In genomic region chr5:165622864-165623536, GRCh38 we compare ENCODE assay signal across 21 cellular contexts.
DNase-seq lines count a peak whose midpoint lies in the region; TF ChIP-seq lines count a peak whose summit lies in the region.
"Had no signal": no experiment of that assay in that cellular context is flagged by ENCODE, and none has a peak within 500 bp of the region (broad histone marks: within the 10 kb centered on the region; RNA-seq: fewer than 3 reads in every experiment).

No MANE protein-coding gene starts in this region.

- no peak overlapping the region for H3T11ph ChIP-seq in H9 (ENCODE audit: low read length)

- peaks cover 4 to 8% of the 10 kb centered on the region in 2 experiments for H3K4me1 Mint-ChIP-seq in H9
- H3K4me1 Mint-ChIP-seq: activated CD8-positive, alpha-beta memory T cell treated with anti-CD3 and anti-CD28 coated beads, Interleukin-2, amount 10 ng/mL, durations not matched to agents 7 days and 5 days; activated naive CD4-positive, alpha-beta T cell treated with anti-CD3 and anti-CD28 coated beads, Interleukin-2, amount 50 U/mL, for 24 hours; CD8-positive, alpha-beta memory T cell; stimulated activated naive B cell treated with anti-CD40 and anti-IgM and Interleukin-4, amounts not matched to agents 10 μg/mL and 1 μg/mL and 100 μg/mL, for 72 hours had no signal

- H3K27ac Mint-ChIP-seq in H9: no peak overlapping the region; a peak in 1 of 7 replicates
- H3K27ac Mint-ChIP-seq: activated B cell treated with CpG ODN at 0.5 μM for 24 hours; activated CD8-positive, alpha-beta memory T cell treated with anti-CD3 and anti-CD28 coated beads, Interleukin-2, amount 10 ng/mL, durations not matched to agents 7 days and 5 days; activated naive CD4-positive, alpha-beta T cell treated with anti-CD3 and anti-CD28 coated beads, Interleukin-2, amount 50 U/mL, for 24 hours; CD8-positive, alpha-beta memory T cell; immature natural killer cell; stimulated activated naive B cell treated with anti-CD40 and anti-IgM and Interleukin-4, amounts not matched to agents 10 μg/mL and 1 μg/mL and 100 μg/mL, for 72 hours had no signal

- no CpG with 5 or more reads among the region's 7 CpGs for WGBS in trophoblast cell (ENCODE audit: extremely low coverage, insufficient coverage, insufficient read length)
- no CpG with 5 or more reads among the region's 7 CpGs for WGBS in H9 (ENCODE audit: extremely low coverage, insufficient read length, low lambda C conversion rate)

- H2BK15ac ChIP-seq in H9 (ENCODE audit: low read depth, low read length): no peak overlapping the region

- H3K9ac ChIP-seq in adipocyte (ENCODE audit: low read length) (no peak overlapping the region), trophoblast cell (ENCODE audit: low read length) (no peak overlapping the region), H9 (ENCODE audit: extremely low read depth, insufficient read length, low read length) (no peak overlapping the region)

- no peak overlapping the region for H2BK20ac ChIP-seq in H9 (ENCODE audit: low read depth, low read length, poor library complexity, severe bottlenecking)

- H3K23ac ChIP-seq in trophoblast cell (ENCODE audit: low read length) (no peak overlapping the region), H9 (ENCODE audit: insufficient read length, low read depth, low read length) (no peak overlapping the region)

- H3K4me2 ChIP-seq in trophoblast cell (ENCODE audit: low read length) (no peak overlapping the region), H9 (ENCODE audit: insufficient read depth, insufficient read length, low read length) (no peak overlapping the region)

- H3K4me3 Mint-ChIP-seq in H9: no peak overlapping the region
- H3K4me3 Mint-ChIP-seq: activated B cell treated with CpG ODN at 0.5 μM for 24 hours; activated CD8-positive, alpha-beta memory T cell treated with anti-CD3 and anti-CD28 coated beads, Interleukin-2, amount 10 ng/mL, durations not matched to agents 7 days and 5 days; activated naive CD4-positive, alpha-beta T cell treated with anti-CD3 and anti-CD28 coated beads, Interleukin-2, amount 50 U/mL, for 24 hours; stimulated activated naive B cell treated with anti-CD40 and anti-IgM and Interleukin-4, amounts not matched to agents 10 μg/mL and 1 μg/mL and 100 μg/mL, for 72 hours had no signal

- peaks cover 4% of the 10 kb centered on the region for H3K4me1 ChIP-seq in adipocyte (ENCODE audit: control insufficient read depth, insufficient read depth, low read length)
- H3K4me1 ChIP-seq in trophoblast cell (ENCODE audit: control insufficient read depth in 1 of 2, insufficient read depth in 2 of 2, low read length in 2 of 2): peaks cover 0 to 2% of the 10 kb centered on the region in 2 experiments
- 0 out of 2 replicates have a peak, but pooled peaks cover 4% of the 10 kb centered on the region for H3K4me1 ChIP-seq in H9 (ENCODE audit: insufficient read depth, low read length)
- H3K4me1 ChIP-seq: SJSA1 had no signal

- H3K56ac ChIP-seq in H9 (ENCODE audit: insufficient read length, low read depth, low read length): no peak overlapping the region

- H3K4ac ChIP-seq in trophoblast cell (ENCODE audit: low read depth, low read length) (no peak overlapping the region), H9 (ENCODE audit: low read depth, low read length) (no peak overlapping the region)

- H3K79me1 ChIP-seq in trophoblast cell (ENCODE audit: low read length) (no peaks in the 10 kb centered on the region), H9 (ENCODE audit: insufficient read depth, low read depth, low read length, poor library complexity, severe bottlenecking) (no peaks in the 10 kb centered on the region)

- no peak overlapping the region for H3K27ac ChIP-seq in trophoblast cell (ENCODE audit: low read depth, low read length)
- H3K27ac ChIP-seq in H9 (ENCODE audit: insufficient read length, low read depth, low read length): no peak overlapping the region
- H3K27ac ChIP-seq: SJSA1 had no signal

- H3K27me3 ChIP-seq in adipocyte (replicated peaks; ENCODE audit: control insufficient read depth, insufficient read depth, low read length) (no peaks in the 10 kb centered on the region), trophoblast cell (ENCODE audit: insufficient read depth, low read length) (no peaks in the 10 kb centered on the region), H9 (ENCODE audit: insufficient read depth, low read length) (no peaks in the 10 kb centered on the region)
- H3K27me3 ChIP-seq: SJSA1 had no signal

- H3K9me3 ChIP-seq in adipocyte (ENCODE audit: control insufficient read depth, low read length) (no peaks in the 10 kb centered on the region), trophoblast cell (ENCODE audit: insufficient read depth, low read depth, low read length) (no peaks in the 10 kb centered on the region), H9 (ENCODE audit: control insufficient read depth, low read depth, low read length) (no peaks in the 10 kb centered on the region)

- H2AFZ ChIP-seq in trophoblast cell (ENCODE audit: insufficient read depth, low read length, poor library complexity): no peak overlapping the region
- H2AFZ ChIP-seq in H9 (ENCODE audit: low read length): no peak overlapping the region

- no peaks in the 10 kb centered on the region for H3K27me3 Mint-ChIP-seq in H9 (ENCODE audit: low read depth)
- H3K27me3 Mint-ChIP-seq: activated B cell treated with CpG ODN at 0.5 μM for 24 hours; activated CD8-positive, alpha-beta memory T cell treated with anti-CD3 and anti-CD28 coated beads, Interleukin-2, amount 10 ng/mL, durations not matched to agents 7 days and 5 days; activated naive CD4-positive, alpha-beta T cell treated with anti-CD3 and anti-CD28 coated beads, Interleukin-2, amount 50 U/mL, for 24 hours; CD8-positive, alpha-beta memory T cell; stimulated activated naive B cell treated with anti-CD40 and anti-IgM and Interleukin-4, amounts not matched to agents 10 μg/mL and 1 μg/mL and 100 μg/mL, for 72 hours had no signal

- H4K8ac ChIP-seq in trophoblast cell (ENCODE audit: low read depth, low read length): no peak overlapping the region
- H4K8ac ChIP-seq in H9 (replicated peaks; ENCODE audit: insufficient read length, low read depth, low read length): no peak overlapping the region

- H3K9me3 Mint-ChIP-seq in H9: peaks cover 1 to 3% of the 10 kb centered on the region in 2 experiments
- H3K9me3 Mint-ChIP-seq: activated B cell treated with CpG ODN at 0.5 μM for 24 hours had no signal

- H3K36me3 ChIP-seq in adipocyte (ENCODE audit: control insufficient read depth, insufficient read depth, low read length, severe bottlenecking) (no peaks in the 10 kb centered on the region), trophoblast cell (ENCODE audit: control insufficient read depth in 1 of 2, insufficient read depth in 2 of 2, low read length in 2 of 2) (no peaks in the 10 kb centered on the region)
- H3K36me3 ChIP-seq: SJSA1 had no signal

- H4K12ac ChIP-seq in trophoblast cell (ENCODE audit: low read depth, low read length): no peak overlapping the region

- peaks cover 0 to 4% (median 3%) of the 10 kb centered on the region in 3 experiments; a peak in 2 of 7 replicates for H3K36me3 Mint-ChIP-seq in H9 (ENCODE audit: insufficient read depth in 1 of 3, low read depth in 3 of 3)
- H3K36me3 Mint-ChIP-seq: activated CD8-positive, alpha-beta memory T cell treated with anti-CD3 and anti-CD28 coated beads, Interleukin-2, amount 10 ng/mL, durations not matched to agents 7 days and 5 days; activated naive CD4-positive, alpha-beta T cell treated with anti-CD3 and anti-CD28 coated beads, Interleukin-2, amount 50 U/mL, for 24 hours; CD8-positive, alpha-beta memory T cell; immature natural killer cell; stimulated activated naive B cell treated with anti-CD40 and anti-IgM and Interleukin-4, amounts not matched to agents 10 μg/mL and 1 μg/mL and 100 μg/mL, for 72 hours had no signal

- H3K23me2 ChIP-seq in H9 (ENCODE audit: insufficient read length, low read depth, low read length, poor library complexity, severe bottlenecking): no peaks in the 10 kb centered on the region

- H2AK5ac ChIP-seq in trophoblast cell (ENCODE audit: low read length) (no peak overlapping the region), H9 (ENCODE audit: insufficient read length, low read length) (no peak overlapping the region)

- no peak overlapping the region for H2BK12ac ChIP-seq in trophoblast cell (ENCODE audit: low read length)
- no peak overlapping the region for H2BK12ac ChIP-seq in H9 (ENCODE audit: insufficient read length, low read depth, low read length)

- peak overlapping the region; percentile 39 for H3K4me3 ChIP-seq in adipocyte (ENCODE audit: low read length)
- H3K4me3 ChIP-seq in trophoblast cell (ENCODE audit: low read depth, low read length): no peak overlapping the region
- H3K4me3 ChIP-seq: SJSA1 had no signal

- H2BK5ac ChIP-seq in trophoblast cell (ENCODE audit: low read depth, low read length, poor library complexity) (no peak overlapping the region), H9 (ENCODE audit: insufficient read length, low read length) (no peak overlapping the region)

- H2BK120ac ChIP-seq in trophoblast cell (ENCODE audit: insufficient read depth, low read length, poor library complexity) (no peak overlapping the region), H9 (ENCODE audit: low read depth, low read length, poor library complexity, severe bottlenecking) (no peak overlapping the region)

- DNase-seq in NOMO-1 (lab: John Stamatoyannopoulos, UW; ENCODE audit: unreplicated experiment in 2 of 2) (peak; percentile 4 to 8), NOMO-1 treated with dmso at 0.1 percent for 144 hours (lab: John Stamatoyannopoulos, UW; ENCODE audit: unreplicated experiment) (no peak), NCI-H2029 (lab: John Stamatoyannopoulos, UW) (peak; percentile 2), adipocyte (ENCODE audit: low read depth) (no peak), trophoblast cell (peak; percentile 67 to 78), SHP77 (lab: John Stamatoyannopoulos, UW) (no peak), H9 (no peak)
- no peak for DNase-seq in stimulated activated CD4-positive, alpha-beta T cell treated with anti-CD3 and anti-CD28 coated beads, Interleukin-12 subunit alpha, Interleukin-12 subunit beta, amount 100 ng/mL, for 4 hours
- DNase-seq: 8988T; activated B cell treated with CpG ODN at 0.5 μM for 24 hours; activated CD8-positive, alpha-beta memory T cell treated with anti-CD3 and anti-CD28 coated beads, Interleukin-2, amount 10 ng/mL, durations not matched to agents 7 days and 5 days; CD8-positive, alpha-beta memory T cell; effector memory CD4-positive, alpha-beta T cell; GF-D8; immature natural killer cell; KG1; NCI-H2081 treated with DMSO at 0.1 percent for 48 hours; occipital lobe; stimulated activated naive B cell treated with anti-CD40 and anti-IgM and Interleukin-4, amounts not matched to agents 10 μg/mL and 1 μg/mL and 100 μg/mL, for 72 hours had no signal

- H3K79me2 ChIP-seq in trophoblast cell (ENCODE audit: control insufficient read depth, insufficient read depth, low read length, poor library complexity) (no peaks in the 10 kb centered on the region), H9 (ENCODE audit: insufficient read depth, low read length) (no peaks in the 10 kb centered on the region)

- no peak overlapping the region for H4K91ac ChIP-seq in trophoblast cell (ENCODE audit: low read depth, low read length)
- H4K91ac ChIP-seq in H9 (ENCODE audit: insufficient read length, low read depth, low read length): no peak overlapping the region

- H3K18ac ChIP-seq in trophoblast cell (ENCODE audit: low read length): no peak overlapping the region
- H3K18ac ChIP-seq in H9 (ENCODE audit: insufficient read length, low read depth, low read length): no peak overlapping the region

- no peaks in the 10 kb centered on the region for H4K20me1 ChIP-seq in H9 (ENCODE audit: control insufficient read depth, insufficient read depth, insufficient read length)

- no peak for TF ChIP-seq CTCF in H9 (conservative IDR thresholded peaks at IDR 0.05)

- no peak overlapping the region for H3K14ac ChIP-seq in trophoblast cell (ENCODE audit: low read length)
- H3K14ac ChIP-seq in H9 (ENCODE audit: insufficient read depth, low read length): no peak overlapping the region

- no peak overlapping the region for H4K5ac ChIP-seq in H9 (ENCODE audit: insufficient read length, low read depth, low read length)

Comparison
In these comparisons a context has a peak if more than half of its experiments do, and no peak if none do; other contexts are left out.
1. DNase-seq: peak in NOMO-1 (2 of 2), NCI-H2029 (single experiment) and trophoblast cell (2 of 2); none in NOMO-1 treated with dmso at 0.1 percent for 144 hours (single experiment), adipocyte (single experiment), SHP77 (0 of 2), H9 (single experiment) and stimulated activated CD4-positive, alpha-beta T cell treated with anti-CD3 and anti-CD28 coated beads, Interleukin-12 subunit alpha, Interleukin-12 subunit beta, amount 100 ng/mL, for 4 hours (single experiment).